ENCODE assay signal across 8 cellular contexts in the genomic region with DNA sequence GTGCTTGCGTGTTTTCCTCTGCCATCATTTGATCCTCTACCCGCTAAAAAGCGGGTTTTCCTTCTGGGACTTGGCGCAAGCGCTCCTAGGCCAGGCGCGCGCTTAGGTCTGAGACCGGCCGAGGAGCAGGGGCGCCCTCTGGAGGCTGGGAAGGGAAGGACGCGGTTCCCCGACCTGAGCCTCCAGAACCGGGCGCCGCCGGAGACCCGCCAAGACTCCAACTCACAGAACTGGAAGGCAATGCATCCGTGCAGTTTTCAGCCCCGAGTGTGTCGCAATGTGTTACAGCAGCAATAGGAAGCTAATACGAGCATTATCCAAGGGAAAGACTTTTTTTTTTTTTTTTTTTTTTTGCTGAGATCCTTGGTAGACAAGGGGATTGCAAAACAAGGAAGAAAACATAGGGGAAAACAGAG.
A peak's percentile ranks its signal among the peaks of the same experiment; 100 is the strongest.
DNase-seq lines count a peak whose midpoint lies in the region; ATAC-seq and TF ChIP-seq lines count a peak whose summit lies in the region.

No MANE protein-coding gene starts in this region.

- no peaks in the 10 kb centered on the region for H3K9me3 Mint-ChIP-seq in chondrocyte (ENCODE audit: low read depth)

- TF ChIP-seq EP300 in tibial nerve (IDR thresholded peaks at IDR 0.05), result peak in 1 of 2 donors; percentile 9

- peaks cover 0 to 27% of the 10 kb centered on the region in 2 donors for H3K27me3 ChIP-seq in tibial nerve

- no peaks in the 10 kb centered on the region for H3K27me3 Mint-ChIP-seq in chondrocyte (ENCODE audit: low read depth)

- peak; percentile 44 for DNase-seq in T-helper 9 cell
- no peak for DNase-seq in chondrocyte (ENCODE audit: low spot score)
- DNase-seq in lung microvascular endothelial cell (ENCODE audit: low read depth in 2 of 2), result peak; percentile 62 to 74
- DNase-seq in tibial nerve (ENCODE audit: low spot score in 2 of 2), result peak in 1 of 2 donors; percentile 44
- DNase-seq in NCI-H128 (lab: John Stamatoyannopoulos, UW; ENCODE audit: unreplicated experiment), result no peak

- no peak overlapping the region for H3K27ac Mint-ChIP-seq in chondrocyte (ENCODE audit: unreplicated experiment)

- H3K27ac ChIP-seq in tibial nerve, result no peak overlapping the region

- H3K4me3 ChIP-seq in tibial nerve, result no peak overlapping the region

- no peaks in the 10 kb centered on the region for H3K36me3 ChIP-seq in tibial nerve

- H3K9me3 ChIP-seq in tibial nerve, result no peaks in the 10 kb centered on the region

- 30 to 36% methylated on average over 23 of the region's 23 CpGs for WGBS in tibial nerve, 2 donors

- H3K36me3 Mint-ChIP-seq in chondrocyte (ENCODE audit: low read depth), result no peaks in the 10 kb centered on the region

- H3K4me3 Mint-ChIP-seq in chondrocyte (ENCODE audit: unreplicated experiment), result peak overlapping the region; percentile 64

- peaks cover 19% of the 10 kb centered on the region for H3K4me1 Mint-ChIP-seq in chondrocyte (ENCODE audit: low read depth)

- peak; percentile 65 for ATAC-seq in HG02943 (IDR thresholded peaks at IDR 0.05; ENCODE audit: low read depth, unreplicated experiment)
- ATAC-seq in HG03097 (IDR thresholded peaks at IDR 0.05; ENCODE audit: low FRiP score, unreplicated experiment), result no peak

- TF ChIP-seq CTCF in GM12873 (IDR thresholded peaks at IDR 0.05; ENCODE audit: insufficient read depth, low read depth, low read length, missing control alignments) (peak; percentile 64), chondrocyte (IDR thresholded peaks at IDR 0.05) (peak; percentile 91), tibial nerve (IDR thresholded peaks at IDR 0.05) (peak; percentile 56 to 65 (median 63))

- no peaks in the 10 kb centered on the region for H3K4me1 ChIP-seq in tibial nerve

- no peak for TF ChIP-seq POLR2A in tibial nerve (IDR thresholded peaks at IDR 0.05)

Comparison
In these comparisons a context has a peak if more than half of its experiments do, and no peak if none do; other contexts are left out.
1. DNase-seq: peak in T-helper 9 cell (single experiment) and lung microvascular endothelial cell (2 of 2); none in chondrocyte (single experiment) and NCI-H128 (single experiment).
2. Peak in every context shown above with its lines, with median percentiles within 50 percentile points of each other: CTCF ChIP-seq.